8 cellular contexts compared by ENCODE assay signal in the genomic region with DNA sequence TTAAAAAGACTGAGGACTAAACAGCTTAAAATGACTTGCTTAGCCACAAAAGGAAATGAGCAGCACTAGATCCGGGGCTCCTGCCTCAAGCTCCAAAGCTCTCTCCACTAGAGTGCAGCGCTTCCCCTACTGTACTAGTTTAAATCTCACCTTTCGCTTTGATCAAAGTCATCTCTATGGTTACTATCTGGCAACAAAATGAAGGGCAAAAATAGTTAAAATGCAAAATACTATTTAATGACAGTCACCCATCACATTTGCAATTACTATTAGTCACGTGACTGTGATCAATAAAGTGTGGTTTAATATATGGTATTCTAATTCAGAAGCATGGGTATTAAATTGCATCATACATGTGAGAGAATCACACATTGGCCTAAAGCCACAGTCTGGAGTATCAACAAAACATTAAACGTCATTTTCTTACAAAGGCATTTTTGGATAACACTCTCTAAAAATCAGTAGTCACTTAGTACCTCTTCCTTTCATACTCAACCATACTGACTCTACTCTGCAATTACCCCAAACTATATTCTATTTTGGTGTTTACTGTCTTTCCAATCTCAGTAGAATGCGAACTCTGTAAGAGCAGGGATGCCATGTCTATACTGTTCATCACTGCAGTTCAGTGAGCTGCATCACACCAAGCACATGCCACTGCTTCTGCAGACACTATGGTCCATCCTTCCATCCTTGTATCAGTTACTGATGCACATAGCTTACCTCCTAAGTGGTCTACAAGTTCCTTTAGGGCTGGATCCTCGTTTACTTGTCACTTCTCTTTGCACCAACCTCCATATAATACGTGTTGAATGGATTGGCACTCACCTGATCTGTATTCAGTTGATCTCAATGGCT. TPM values are rescaled to one million over a fixed set of nuclear protein-coding genes. Genes with fewer than 3 reads are reported as not detected.
DNase-seq lines count a peak whose midpoint lies in the region; ATAC-seq and TF ChIP-seq lines count a peak whose summit lies in the region.

No MANE protein-coding gene starts in this region.

- H3K36me3 ChIP-seq in SK-N-MC (ENCODE audit: insufficient read depth, low read length) = peaks cover 56% of the 10 kb centered on the region
- peaks cover 20% of the 10 kb centered on the region for H3K36me3 ChIP-seq in brain microvascular endothelial cell (replicated peaks)

- DNase-seq in activated CD8-positive, alpha-beta memory T cell treated with anti-CD3 and anti-CD28 coated beads, Interleukin-2, amount 50 U/mL, for 48 hours = peak; percentile 60
- no peak for DNase-seq in activated CD8-positive, alpha-beta memory T cell treated with anti-CD3 and anti-CD28 coated beads, Interleukin-2, amount 50 U/mL, for 4 hours
- no peak for DNase-seq in SK-N-MC (ENCODE audit: low read depth, low spot score)
- DNase-seq in brain microvascular endothelial cell = no peak
- no peak for DNase-seq in natural killer cell treated with Interleukin-12 subunit alpha and Interleukin-12 subunit beta and Interleukin-15 and Interleukin-18, amount 100 ng/mL, for 72 hours (ENCODE audit: low spot score)
- DNase-seq in NCI-H146 (lab: John Stamatoyannopoulos, UW) = no peak
- DNase-seq in HEK293T (ENCODE audit: extremely low spot score) = no peak

- no peaks in the 10 kb centered on the region for H3K27me3 ChIP-seq in brain microvascular endothelial cell (replicated peaks)

- peak; percentile 52 to 90 for ATAC-seq in natural killer cell treated with Interleukin-12 subunit alpha and Interleukin-12 subunit beta and Interleukin-15 and Interleukin-18, amount 100 ng/mL, for 72 hours
- ATAC-seq in GM19397 (IDR thresholded peaks at IDR 0.05; ENCODE audit: unreplicated experiment) = no peak

- CTCF ChIA-PET in HEK293T (lab: Yijun Ruan, JAX) = interaction anchor here (1.0 kb wide), 2 partner anchors 13 to 19 kb away, joined by 3 to 4 read pairs; no protein-coding TSS in a partner anchor

- POLR2A ChIA-PET in HEK293T (lab: Yijun Ruan, JAX) = no interaction called here

- no peak overlapping the region for H3K9ac ChIP-seq in SK-N-MC (ENCODE audit: insufficient read length)

- peak overlapping the region; percentile 72 for H3K4me3 Mint-ChIP-seq in natural killer cell treated with Interleukin-12 subunit alpha and Interleukin-12 subunit beta and Interleukin-15 and Interleukin-18, amount 100 ng/mL, for 72 hours

- H3K27ac ChIP-seq in SK-N-MC (peak overlapping the region; percentile 63), brain microvascular endothelial cell (no peak overlapping the region)

- no peaks in the 10 kb centered on the region for H3K27me3 Mint-ChIP-seq in natural killer cell treated with Interleukin-12 subunit alpha and Interleukin-12 subunit beta and Interleukin-15 and Interleukin-18, amount 100 ng/mL, for 72 hours

- H3K4me1 Mint-ChIP-seq in natural killer cell treated with Interleukin-12 subunit alpha and Interleukin-12 subunit beta and Interleukin-15 and Interleukin-18, amount 100 ng/mL, for 72 hours (ENCODE audit: low read depth in 2 of 2) = peaks cover 40 to 42% of the 10 kb centered on the region in 2 donors

- no peaks in the 10 kb centered on the region for H3K9me3 ChIP-seq in SK-N-MC (ENCODE audit: low read depth, low read length)

- in situ Hi-C loops in brain microvascular endothelial cell (cut with HindIII; ENCODE audit: low pct_ligation_motif_present, low sequenced_read_pairs) = no loop called here

- no peaks in the 10 kb centered on the region for H3K9me3 Mint-ChIP-seq in natural killer cell treated with Interleukin-12 subunit alpha and Interleukin-12 subunit beta and Interleukin-15 and Interleukin-18, amount 100 ng/mL, for 72 hours

- H3K27ac Mint-ChIP-seq in natural killer cell treated with Interleukin-12 subunit alpha and Interleukin-12 subunit beta and Interleukin-15 and Interleukin-18, amount 100 ng/mL, for 72 hours = peak overlapping the region; percentile 3 to 56

- peaks cover 33% of the 10 kb centered on the region for H3K36me3 Mint-ChIP-seq in natural killer cell treated with Interleukin-12 subunit alpha and Interleukin-12 subunit beta and Interleukin-15 and Interleukin-18, amount 100 ng/mL, for 72 hours

- TF ChIP-seq CTCF in brain microvascular endothelial cell (IDR thresholded peaks at IDR 0.05; ENCODE audit: low read depth, low read length, missing control alignments) = peak; percentile 64

- H3K4me3 ChIP-seq in SK-N-MC = no peak overlapping the region
- H3K4me3 ChIP-seq in brain microvascular endothelial cell (ENCODE audit: low read depth, low read length) = no peak overlapping the region

TF ChIP-seq in HEK293T, 16 proteins besides CTCF, POLR2A, EP300 and RAD21:
- TF ChIP-seq SP1 (IDR thresholded peaks at IDR 0.05) (no peak), TARDBP (IDR thresholded peaks at IDR 0.05) (no peak), NFRKB (IDR thresholded peaks at IDR 0.05) (no peak), FOXA1 (IDR thresholded peaks at IDR 0.05) (no peak), ARNT (IDR thresholded peaks at IDR 0.05) (no peak), FOXK2 (IDR thresholded peaks at IDR 0.05) (no peak), SUZ12 (IDR thresholded peaks at IDR 0.05) (no peak), HDGF (IDR thresholded peaks at IDR 0.05; ENCODE audit: borderline replicate concordance) (no peak), BHLHE40 (IDR thresholded peaks at IDR 0.05; ENCODE audit: borderline replicate concordance) (no peak), FOXM1 (IDR thresholded peaks at IDR 0.05; ENCODE audit: borderline replicate concordance) (no peak), CTBP1 (IDR thresholded peaks at IDR 0.05; ENCODE audit: borderline replicate concordance) (no peak), ELF4 (IDR thresholded peaks at IDR 0.05) (no peak), ZNF384 (IDR thresholded peaks at IDR 0.05) (no peak)
- TF ChIP-seq, protein P1, sequence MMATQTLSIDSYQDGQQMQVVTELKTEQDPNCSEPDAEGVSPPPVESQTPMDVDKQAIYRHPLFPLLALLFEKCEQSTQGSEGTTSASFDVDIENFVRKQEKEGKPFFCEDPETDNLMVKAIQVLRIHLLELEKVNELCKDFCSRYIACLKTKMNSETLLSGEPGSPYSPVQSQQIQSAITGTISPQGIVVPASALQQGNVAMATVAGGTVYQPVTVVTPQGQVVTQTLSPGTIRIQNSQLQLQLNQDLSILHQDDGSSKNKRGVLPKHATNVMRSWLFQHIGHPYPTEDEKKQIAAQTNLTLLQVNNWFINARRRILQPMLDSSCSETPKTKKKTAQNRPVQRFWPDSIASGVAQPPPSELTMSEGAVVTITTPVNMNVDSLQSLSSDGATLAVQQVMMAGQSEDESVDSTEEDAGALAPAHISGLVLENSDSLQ (IDR thresholded peaks at IDR 0.05) = no peak

RNA-seq across cellular contexts. Expression of a gene that starts 6.2 kb away (rescaled TPM):
- 10 to 100 TPM; 87.3 to 90.5 TPM for total RNA-seq in natural killer cell treated with Interleukin-12 subunit alpha and Interleukin-12 subunit beta and Interleukin-15 and Interleukin-18, amount 100 ng/mL, for 72 hours

RNA-seq across cellular contexts. Expression of a gene that starts 16.9 kb away (rescaled TPM):
- total RNA-seq in natural killer cell treated with Interleukin-12 subunit alpha and Interleukin-12 subunit beta and Interleukin-15 and Interleukin-18, amount 100 ng/mL, for 72 hours = 10 to 100 TPM; 73.9 to 81.9 TPM
